1 cellular context compared by ENCODE assay signal in genomic region chr17:2027528-2028233, GRCh38.
TF ChIP-seq lines count a peak whose summit lies in the region.

No MANE protein-coding gene starts in this region.

TF ChIP-seq in IMR-90, 13 proteins besides CTCF, POLR2A, EP300 and RAD21 (continued from another document):
- TF ChIP-seq MAZ (IDR thresholded peaks at IDR 0.05; ENCODE audit: borderline replicate concordance, low read depth, low read length), result no peak
- no peak for TF ChIP-seq MAFK (IDR thresholded peaks at IDR 0.05; ENCODE audit: low read depth, low read length)
- no peak for TF ChIP-seq BHLHE40 (IDR thresholded peaks at IDR 0.05; ENCODE audit: low read depth, low read length)
- TF ChIP-seq FOS (IDR thresholded peaks at IDR 0.05; ENCODE audit: low read depth, low read length), result no peak
